In genomic region chr7:108723343-108723957, GRCh38 we compare ENCODE assay signal across 1 cellular context.
TF ChIP-seq lines count a peak whose summit lies in the region.

No MANE protein-coding gene starts in this region.

TF ChIP-seq in GM23338, 12 proteins besides CTCF, POLR2A, EP300 and RAD21 (continued from another document):
- no peak for TF ChIP-seq ZNF462 (CRISPR knock-in tag; IDR thresholded peaks at IDR 0.05)
- TF ChIP-seq, protein P1, sequence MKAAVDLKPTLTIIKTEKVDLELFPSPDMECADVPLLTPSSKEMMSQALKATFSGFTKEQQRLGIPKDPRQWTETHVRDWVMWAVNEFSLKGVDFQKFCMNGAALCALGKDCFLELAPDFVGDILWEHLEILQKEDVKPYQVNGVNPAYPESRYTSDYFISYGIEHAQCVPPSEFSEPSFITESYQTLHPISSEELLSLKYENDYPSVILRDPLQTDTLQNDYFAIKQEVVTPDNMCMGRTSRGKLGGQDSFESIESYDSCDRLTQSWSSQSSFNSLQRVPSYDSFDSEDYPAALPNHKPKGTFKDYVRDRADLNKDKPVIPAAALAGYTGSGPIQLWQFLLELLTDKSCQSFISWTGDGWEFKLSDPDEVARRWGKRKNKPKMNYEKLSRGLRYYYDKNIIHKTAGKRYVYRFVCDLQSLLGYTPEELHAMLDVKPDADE (IDR thresholded peaks at IDR 0.05), result no peak
- TF ChIP-seq ZNF114 (CRISPR knock-in tag; IDR thresholded peaks at IDR 0.05), result no peak
- TF ChIP-seq CREB1 (CRISPR knock-in tag; IDR thresholded peaks at IDR 0.05; ENCODE audit: low read depth), result no peak
- TF ChIP-seq STAT1 (IDR thresholded peaks at IDR 0.05; ENCODE audit: unreplicated experiment), result no peak
- no peak for TF ChIP-seq EZH2 (IDR thresholded peaks at IDR 0.05; ENCODE audit: low read depth, unreplicated experiment)
- no peak for TF ChIP-seq EZH2phosphoT487 (IDR thresholded peaks at IDR 0.05; ENCODE audit: unreplicated experiment)
- TF ChIP-seq NANOG (IDR thresholded peaks at IDR 0.05; ENCODE audit: borderline replicate concordance), result no peak
- TF ChIP-seq REST (IDR thresholded peaks at IDR 0.05; ENCODE audit: unreplicated experiment), result no peak
